Comparison of ENCODE assay signal across 19 cellular contexts in the genomic region with DNA sequence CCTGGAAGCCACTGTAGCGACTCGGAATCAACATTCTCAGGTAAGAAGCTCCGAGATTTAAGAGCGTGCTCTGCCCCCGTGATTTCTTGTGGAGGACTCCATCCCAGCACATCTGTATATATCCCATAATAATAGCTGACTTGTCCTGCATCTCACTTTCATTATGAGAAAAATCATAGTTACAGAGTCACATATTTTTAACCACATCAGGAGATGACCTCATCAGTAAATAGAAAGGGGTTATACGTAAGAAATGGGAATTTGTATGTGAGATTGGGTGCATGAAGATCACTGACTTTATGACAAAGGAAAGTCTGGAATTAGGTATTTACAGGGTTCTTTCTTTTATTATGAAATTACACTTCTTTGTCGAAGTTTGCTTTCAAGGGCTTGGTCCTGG.
"Had no signal": no experiment of that assay in that cellular context is flagged by ENCODE, and none has a peak within 500 bp of the region (broad histone marks: within the 10 kb centered on the region; RNA-seq: fewer than 3 reads in every experiment).

No MANE protein-coding gene starts in this region.

- DNase-seq: activated CD4-positive, alpha-beta T cell treated with anti-CD3 and anti-CD28 coated beads for 4 hours; activated CD8-positive, alpha-beta memory T cell treated with anti-CD3 and anti-CD28 coated beads, Interleukin-2, amount 50 U/mL, for 48 hours; activated CD8-positive, alpha-beta T cell treated with anti-CD3 and anti-CD28 coated beads, Interleukin-2, amount 10 ng/mL, durations not matched to agents 7 days and 5 days; activated naive CD8-positive, alpha-beta T cell treated with anti-CD3 and anti-CD28 coated beads, Interleukin-2, amount 10 ng/mL, durations not matched to agents 7 days and 5 days; anterior cingulate cortex; gastrocnemius medialis; left colon; occipital lobe; spleen; stimulated activated CD4-positive, alpha-beta T cell treated with anti-CD3 and anti-CD28 coated beads, Interleukin-1b, Interleukin-23, amount 100 ng/mL, for 48 hours; T-helper 9 cell; trophoblast cell; WERI-Rb-1 had no signal

- H3K27me3 Mint-ChIP-seq: progenitor cell of endocrine pancreas; stimulated activated memory B cell treated with anti-CD40 and anti-IgM and Interleukin-4, amounts not matched to agents 10 μg/mL and 1 μg/mL and 100 μg/mL, for 72 hours had no signal

- H3K4me1 Mint-ChIP-seq: activated naive CD8-positive, alpha-beta T cell treated with anti-CD3 and anti-CD28 coated beads, Interleukin-2, amount 10 ng/mL, durations not matched to agents 7 days and 5 days had no signal

- H3K4me3 Mint-ChIP-seq: activated CD8-positive, alpha-beta T cell treated with anti-CD3 and anti-CD28 coated beads, Interleukin-2, amount 10 ng/mL, durations not matched to agents 7 days and 5 days; activated naive CD8-positive, alpha-beta T cell treated with anti-CD3 and anti-CD28 coated beads, Interleukin-2, amount 10 ng/mL, durations not matched to agents 7 days and 5 days; natural killer cell treated with Interleukin-12 subunit alpha and Interleukin-12 subunit beta and Interleukin-15 and Interleukin-18, amount 100 ng/mL, for 72 hours; stimulated activated memory B cell treated with anti-CD40 and anti-IgM and Interleukin-4, amounts not matched to agents 10 μg/mL and 1 μg/mL and 100 μg/mL, for 72 hours had no signal

- H3K4me3 ChIP-seq: esophagus muscularis mucosa, gastrocnemius medialis, lung, spleen had no signal

- ATAC-seq: activated CD8-positive, alpha-beta T cell treated with anti-CD3 and anti-CD28 coated beads, Interleukin-2, amount 10 ng/mL, durations not matched to agents 7 days and 5 days; gastrocnemius medialis; left colon; natural killer cell treated with Interleukin-12 subunit alpha and Interleukin-12 subunit beta and Interleukin-15 and Interleukin-18, amount 100 ng/mL, for 72 hours; stimulated activated memory B cell treated with anti-CD40 and anti-IgM and Interleukin-4, amounts not matched to agents 10 μg/mL and 1 μg/mL and 100 μg/mL, for 72 hours had no signal

- H3K9me3 Mint-ChIP-seq: stimulated activated memory B cell treated with anti-CD40 and anti-IgM and Interleukin-4, amounts not matched to agents 10 μg/mL and 1 μg/mL and 100 μg/mL, for 72 hours had no signal

- H3K36me3 Mint-ChIP-seq: activated naive CD8-positive, alpha-beta T cell treated with anti-CD3 and anti-CD28 coated beads, Interleukin-2, amount 10 ng/mL, durations not matched to agents 7 days and 5 days; natural killer cell treated with Interleukin-12 subunit alpha and Interleukin-12 subunit beta and Interleukin-15 and Interleukin-18, amount 100 ng/mL, for 72 hours had no signal

- FAIRE-seq: colon had no signal

- H3K27me3 ChIP-seq: spleen had no signal

- H3K27ac Mint-ChIP-seq: activated CD8-positive, alpha-beta T cell treated with anti-CD3 and anti-CD28 coated beads, Interleukin-2, amount 10 ng/mL, durations not matched to agents 7 days and 5 days; activated naive CD8-positive, alpha-beta T cell treated with anti-CD3 and anti-CD28 coated beads, Interleukin-2, amount 10 ng/mL, durations not matched to agents 7 days and 5 days; natural killer cell treated with Interleukin-12 subunit alpha and Interleukin-12 subunit beta and Interleukin-15 and Interleukin-18, amount 100 ng/mL, for 72 hours; progenitor cell of endocrine pancreas had no signal

- H3K36me3 ChIP-seq: esophagus muscularis mucosa, gastrocnemius medialis, spleen, WERI-Rb-1 had no signal

- H3K27ac ChIP-seq: esophagus muscularis mucosa, gastrocnemius medialis, WERI-Rb-1 had no signal

- H3K9me3 ChIP-seq: esophagus muscularis mucosa, gastrocnemius medialis, spleen had no signal
